In the genomic region with DNA sequence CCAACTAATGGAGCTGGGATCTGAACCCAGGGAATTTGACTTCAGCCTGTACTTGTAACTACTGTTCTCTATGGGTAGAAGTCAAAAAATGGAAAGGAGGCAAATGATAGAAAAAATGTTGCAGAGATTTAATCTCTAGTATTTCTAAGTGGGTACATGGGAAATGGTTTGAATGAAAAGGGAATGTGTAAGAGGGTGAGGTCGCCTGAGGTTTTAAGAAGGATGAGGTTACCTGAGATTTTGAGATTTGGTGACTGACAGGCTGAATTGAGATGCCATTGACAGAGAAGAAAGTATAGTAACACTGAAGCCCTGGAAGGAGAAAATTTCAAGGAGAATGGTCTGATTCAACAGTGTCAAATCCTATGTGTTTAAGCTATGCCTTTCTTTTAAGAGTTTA, we compare ENCODE assay signal across 26 cellular contexts.
"Had no signal": no experiment of that assay in that cellular context is flagged by ENCODE, and none has a peak within 500 bp of the region (broad histone marks: within the 10 kb centered on the region; RNA-seq: fewer than 3 reads in every experiment).

No MANE protein-coding gene starts in this region.

- H3K27ac ChIP-seq: brain microvascular endothelial cell, esophagus muscularis mucosa, neutrophil, parathyroid adenoma, thyroid gland, VCaP had no signal

- FAIRE-seq: colon, endothelial cell of umbilical vein, frontal cortex, urothelium cell line had no signal

- H3K36me3 Mint-ChIP-seq: natural killer cell treated with Interleukin-12 subunit alpha and Interleukin-12 subunit beta and Interleukin-15 and Interleukin-18, amount 100 ng/mL, for 72 hours had no signal

- H3K9me3 ChIP-seq: esophagus muscularis mucosa, neutrophil, thyroid gland had no signal

- DNase-seq: activated CD4-positive, alpha-beta T cell treated with anti-CD3 and anti-CD28 coated beads, Interleukin-2, amount 50 U/mL, for 1 hour; activated CD4-positive, CD25-positive, alpha-beta regulatory T cell treated with anti-CD3 and anti-CD28 coated beads, Interleukin-2, amount 50 U/mL, for 72 hours; activated CD8-positive, alpha-beta T cell treated with anti-CD3 and anti-CD28 coated beads, Interleukin-2, amount 10 ng/mL, durations not matched to agents 7 days and 5 days; activated gamma-delta T cell treated with Interleukin-2 at 50 U/mL for 16 hours; anterior cingulate cortex; brain microvascular endothelial cell; central memory CD4-positive, alpha-beta T cell; dorsolateral prefrontal cortex; effector memory CD8-positive, alpha-beta T cell; hypothalamus; left ventricle myocardium superior; right cardiac atrium; stimulated activated CD4-positive, alpha-beta T cell treated with anti-CD3 and anti-CD28 coated beads, Interleukin-12 subunit alpha, Interleukin-12 subunit beta, amount 100 ng/mL, for 4 hours; substantia nigra; thyroid gland had no signal

- H3K27me3 Mint-ChIP-seq: activated naive CD4-positive, alpha-beta T cell treated with anti-CD3 and anti-CD28 coated beads, Interleukin-2, amount 50 U/mL, for 24 hours; effector memory CD8-positive, alpha-beta T cell had no signal

- H3K36me3 ChIP-seq: brain microvascular endothelial cell, esophagus muscularis mucosa, neutrophil, thyroid gland had no signal

- H3K4me3 ChIP-seq: esophagus muscularis mucosa, thyroid gland had no signal

- ATAC-seq: activated CD8-positive, alpha-beta T cell treated with anti-CD3 and anti-CD28 coated beads, Interleukin-2, amount 10 ng/mL, durations not matched to agents 7 days and 5 days; effector memory CD8-positive, alpha-beta T cell; left ventricle myocardium superior; natural killer cell treated with Interleukin-12 subunit alpha and Interleukin-12 subunit beta and Interleukin-15 and Interleukin-18, amount 100 ng/mL, for 72 hours; right cardiac atrium had no signal

- H3K9ac ChIP-seq: parathyroid adenoma had no signal

- H3K27me3 ChIP-seq: brain microvascular endothelial cell, dorsolateral prefrontal cortex, esophagus muscularis mucosa, thyroid gland had no signal

- H3K4me1 ChIP-seq: parathyroid adenoma had no signal

- H2AFZ ChIP-seq: parathyroid adenoma had no signal

- H3K9me3 Mint-ChIP-seq: activated naive CD4-positive, alpha-beta T cell treated with anti-CD3 and anti-CD28 coated beads, Interleukin-2, amount 50 U/mL, for 24 hours; effector memory CD8-positive, alpha-beta T cell; natural killer cell treated with Interleukin-12 subunit alpha and Interleukin-12 subunit beta and Interleukin-15 and Interleukin-18, amount 100 ng/mL, for 72 hours had no signal

- H3K27ac Mint-ChIP-seq: activated CD8-positive, alpha-beta T cell treated with anti-CD3 and anti-CD28 coated beads, Interleukin-2, amount 10 ng/mL, durations not matched to agents 7 days and 5 days; activated naive CD4-positive, alpha-beta T cell treated with anti-CD3 and anti-CD28 coated beads, Interleukin-2, amount 50 U/mL, for 24 hours; natural killer cell treated with Interleukin-12 subunit alpha and Interleukin-12 subunit beta and Interleukin-15 and Interleukin-18, amount 100 ng/mL, for 72 hours; stimulated activated naive CD8-positive, alpha-beta T cell treated with anti-CD3 and anti-CD28 coated beads, Interleukin-15, Interleukin-2, amounts not matched to agents 100 ng/mL and 50 ng/mL, for 24 hours had no signal

- H3K4me3 Mint-ChIP-seq: activated CD8-positive, alpha-beta T cell treated with anti-CD3 and anti-CD28 coated beads, Interleukin-2, amount 10 ng/mL, durations not matched to agents 7 days and 5 days; activated naive CD4-positive, alpha-beta T cell treated with anti-CD3 and anti-CD28 coated beads, Interleukin-2, amount 50 U/mL, for 24 hours; effector memory CD8-positive, alpha-beta T cell; natural killer cell treated with Interleukin-12 subunit alpha and Interleukin-12 subunit beta and Interleukin-15 and Interleukin-18, amount 100 ng/mL, for 72 hours; stimulated activated naive CD8-positive, alpha-beta T cell treated with anti-CD3 and anti-CD28 coated beads, Interleukin-15, Interleukin-2, amounts not matched to agents 100 ng/mL and 50 ng/mL, for 24 hours had no signal
